8 cellular contexts compared by ENCODE assay signal in genomic region chr11:69640995-69641581, GRCh38. TPM values are rescaled to one million over a fixed set of nuclear protein-coding genes. Genes with fewer than 3 reads are reported as not detected.
DNase-seq lines count a peak whose midpoint lies in the region; ATAC-seq and TF ChIP-seq lines count a peak whose summit lies in the region.

Gene CCND1 (plus strand): TSS chr11:69641156. CDS start chr11:69641314, 158 bp downstream.

- TF ChIP-seq CTCF in AG04450 (IDR thresholded peaks at IDR 0.05; ENCODE audit: low read depth, low read length) = peak; percentile 46

- peaks cover 27% of the 10 kb centered on the region for H3K4me1 Mint-ChIP-seq in activated naive CD4-positive, alpha-beta T cell treated with anti-CD3 and anti-CD28 coated beads, Interleukin-2, amount 50 U/mL, for 24 hours

- peak; percentile 51 for ATAC-seq in aorta (ENCODE audit: low FRiP score)
- no peak for ATAC-seq in HG02763 (IDR thresholded peaks at IDR 0.05; ENCODE audit: unreplicated experiment)

- H3K23ac ChIP-seq in neuronal stem cell (ENCODE audit: low read depth, low read length, poor library complexity) = peak within 1 kb of the TSS; percentile 95

- H3K14ac ChIP-seq in neuronal stem cell (ENCODE audit: low read length) = peak within 1 kb of the TSS; percentile 56

- H3K27ac Mint-ChIP-seq in activated naive CD4-positive, alpha-beta T cell treated with anti-CD3 and anti-CD28 coated beads, Interleukin-2, amount 50 U/mL, for 24 hours = peak within 1 kb of the TSS; percentile 95

- peak within 1 kb of the TSS; percentile 97 for H3K9ac ChIP-seq in neuronal stem cell (ENCODE audit: low read depth, low read length, poor library complexity)

- H3K79me1 ChIP-seq in neuronal stem cell (ENCODE audit: low read depth, low read length) = peaks cover 29% of the 10 kb centered on the region

- peak within 1 kb of the TSS; percentile 87 for H2AFZ ChIP-seq in neuronal stem cell (ENCODE audit: low read length)

- peak within 1 kb of the TSS; percentile 92 for H2AK5ac ChIP-seq in neuronal stem cell (ENCODE audit: low read depth, low read length)

- no peaks in the 10 kb centered on the region for H3K9me3 Mint-ChIP-seq in activated naive CD4-positive, alpha-beta T cell treated with anti-CD3 and anti-CD28 coated beads, Interleukin-2, amount 50 U/mL, for 24 hours

- peaks cover 10% of the 10 kb centered on the region for H3K27me3 Mint-ChIP-seq in activated naive CD4-positive, alpha-beta T cell treated with anti-CD3 and anti-CD28 coated beads, Interleukin-2, amount 50 U/mL, for 24 hours

- H3K36me3 Mint-ChIP-seq in activated naive CD4-positive, alpha-beta T cell treated with anti-CD3 and anti-CD28 coated beads, Interleukin-2, amount 50 U/mL, for 24 hours = no peaks in the 10 kb centered on the region

- no peak within 1 kb of the TSS for H3K4ac ChIP-seq in neuronal stem cell (ENCODE audit: low read length)

- CTCF ChIA-PET in AG04450 (lab: Charles Lee) = no interaction called here

- H3K4me1 ChIP-seq in neuronal stem cell (ENCODE audit: control insufficient read depth in 2 of 2, insufficient read depth in 1 of 2, low read depth in 1 of 2, low read length in 2 of 2) (peaks cover 17 to 32% of the 10 kb centered on the region in 2 donors), aorta (ENCODE audit: control insufficient read depth in 1 of 2, insufficient read depth in 2 of 2, low read length in 2 of 2) (no peaks in the 10 kb centered on the region)

- DNase-seq in AG04450 (ENCODE audit: low read depth, low spot score) (peak; percentile 86), NOMO-1 treated with dmso at 0.1 percent for 144 hours (lab: John Stamatoyannopoulos, UW; ENCODE audit: unreplicated experiment) (peak; percentile 23), head of caudate nucleus (peak in 35 of 42 donors; percentile 23 to 67 (median 49)), neuronal stem cell (ENCODE audit: low spot score) (peak; percentile 88), aorta (peak; percentile 80 to 89)

- H4K8ac ChIP-seq in neuronal stem cell (ENCODE audit: low read depth, low read length) = peak within 1 kb of the TSS; percentile 86

- peak within 1 kb of the TSS; percentile 95 for H2BK5ac ChIP-seq in neuronal stem cell (ENCODE audit: low read length)

- peak within 1 kb of the TSS; percentile 94 for H3K4me3 Mint-ChIP-seq in activated naive CD4-positive, alpha-beta T cell treated with anti-CD3 and anti-CD28 coated beads, Interleukin-2, amount 50 U/mL, for 24 hours

- peak within 1 kb of the TSS; percentile 92 for H3K4me2 ChIP-seq in neuronal stem cell (ENCODE audit: insufficient read depth, low read length, poor library complexity, severe bottlenecking)

- H3K27ac ChIP-seq in AG04450 (ENCODE audit: low read depth, low read length) (peak within 1 kb of the TSS; percentile 92), neuronal stem cell (replicated peaks; ENCODE audit: low read length) (peak within 1 kb of the TSS; percentile 78), aorta (ENCODE audit: low read depth in 1 of 2, low read length in 2 of 2) (peak within 1 kb of the TSS in 1 of 2 donors; percentile 66)

- H3K27me3 ChIP-seq in AG04450 (ENCODE audit: control insufficient read depth, insufficient read depth, low read length) (no peaks in the 10 kb centered on the region), neuronal stem cell (ENCODE audit: control insufficient read depth in 3 of 3, insufficient read depth in 3 of 3, low read depth in 1 of 3, low read length in 3 of 3) (peaks cover 0 to 39% (median 8%) of the 10 kb centered on the region in 3 experiments), aorta (ENCODE audit: control insufficient read depth in 1 of 2, insufficient read depth in 2 of 2, low read length in 1 of 2) (peaks cover 0 to 2% of the 10 kb centered on the region in 2 donors)

- H4K91ac ChIP-seq in neuronal stem cell (ENCODE audit: low read depth, low read length, poor library complexity) = peak within 1 kb of the TSS; percentile 92

- peak; percentile 47 for TF ChIP-seq POLR2A in GM19099 (IDR thresholded peaks at IDR 0.05; ENCODE audit: extremely low read depth, insufficient read length, low read depth)

- H3K9me3 ChIP-seq in AG04450 (ENCODE audit: control insufficient read depth, insufficient read depth, low read length) (peaks cover 11% of the 10 kb centered on the region; the same call in 1 of the 2 replicates), neuronal stem cell (replicated peaks in 1 of 2; ENCODE audit: control insufficient read depth in 2 of 2, insufficient read depth in 1 of 2, low read depth in 1 of 2, low read length in 2 of 2) (peaks cover 0 to 5% of the 10 kb centered on the region in 2 donors), aorta (ENCODE audit: control insufficient read depth, low read length) (no peaks in the 10 kb centered on the region)

- H3K36me3 ChIP-seq in neuronal stem cell (replicated peaks in 1 of 2; ENCODE audit: control insufficient read depth in 2 of 2, insufficient read depth in 2 of 2, low read length in 2 of 2) (peaks cover 13 to 14% of the 10 kb centered on the region in 2 donors), aorta (ENCODE audit: control insufficient read depth in 1 of 2, insufficient read depth in 2 of 2, low read length in 1 of 2) (no peaks in the 10 kb centered on the region)

- intact Hi-C loops in head of caudate nucleus (cut with DNase I) = loop anchor here (10.0 kb wide), 2 partner anchors 196 to 346 kb away; partner anchors contain the start of gene MYEOV
- intact Hi-C loops in aorta (cut with DNase I) = loop anchor here in 1 of 2 donors (1.0 to 5.0 kb wide), 2 partner anchors 101 to 519 kb away; no protein-coding TSS in a partner anchor

- peak within 1 kb of the TSS; percentile 76 for H2BK12ac ChIP-seq in neuronal stem cell (ENCODE audit: low read length)

- WGBS in neuronal stem cell (ENCODE audit: extremely low coverage in 2 of 2, insufficient read length in 2 of 2, insufficient replicate concordance in 1 of 2), 2 donors = no CpG with 5 or more reads among the region's 49 CpGs
- 0% methylated on average over 37 to 49 of the region's 49 CpGs for WGBS in aorta, 2 donors

- POLR2A ChIA-PET in AG04450 (lab: Yijun Ruan, JAX) = interaction anchor here (0.6 to 1.5 kb wide), 4 partner anchors 92 to 344 kb away, joined by 3 to 5 read pairs (median 4); no protein-coding TSS in a partner anchor

- peak within 1 kb of the TSS; percentile 98 for H3K18ac ChIP-seq in neuronal stem cell (ENCODE audit: low read length)

- peak within 1 kb of the TSS; percentile 99 for H3K4me3 ChIP-seq in AG04450 (ENCODE audit: low read depth, low read length)
- peak within 1 kb of the TSS; percentile 65 to 92 for H3K4me3 ChIP-seq in neuronal stem cell (ENCODE audit: low read length in 2 of 2)
- peak within 1 kb of the TSS; percentile 79 to 81 for H3K4me3 ChIP-seq in aorta (ENCODE audit: low read length in 2 of 2)

- H2BK120ac ChIP-seq in neuronal stem cell (ENCODE audit: low read depth, low read length) = peak within 1 kb of the TSS; percentile 78

- peak within 1 kb of the TSS; percentile 93 for H2BK15ac ChIP-seq in neuronal stem cell (ENCODE audit: low read length)

RNA-seq across cellular contexts. Expression of gene CCND1, which starts in this region (rescaled TPM):
- polyA plus RNA-seq in AG04450 (2011; rRNA removed) = 249 and 276 TPM in 2 replicates
- polyA minus RNA-seq in AG04450 (2011; rRNA and poly(A)+ RNA removed) = 459 and 741 TPM in 2 replicates
- polyA plus RNA-seq in neuronal stem cell (2013, experiment 1 of 2) = 56.5 TPM
- 57.8 TPM for polyA plus RNA-seq in neuronal stem cell (2013, experiment 2 of 2)
- 100 to 1,000 TPM in 1 of 2 donors, 10 to 100 TPM in 1; 77.6 to 102 TPM for total RNA-seq in aorta
- polyA plus RNA-seq in aorta = 10 to 100 TPM; 20.9 to 64.9 TPM

Comparison
In these comparisons a context has a peak if more than half of its experiments do, and no peak if none do; other contexts are left out.
1. DNase-seq: peak in every context shown above with its lines; median percentile 88 in neuronal stem cell; 86 in AG04450; 84 in aorta; 49 in head of caudate nucleus; 23 in NOMO-1 treated with dmso at 0.1 percent for 144 hours.